In the genomic region with DNA sequence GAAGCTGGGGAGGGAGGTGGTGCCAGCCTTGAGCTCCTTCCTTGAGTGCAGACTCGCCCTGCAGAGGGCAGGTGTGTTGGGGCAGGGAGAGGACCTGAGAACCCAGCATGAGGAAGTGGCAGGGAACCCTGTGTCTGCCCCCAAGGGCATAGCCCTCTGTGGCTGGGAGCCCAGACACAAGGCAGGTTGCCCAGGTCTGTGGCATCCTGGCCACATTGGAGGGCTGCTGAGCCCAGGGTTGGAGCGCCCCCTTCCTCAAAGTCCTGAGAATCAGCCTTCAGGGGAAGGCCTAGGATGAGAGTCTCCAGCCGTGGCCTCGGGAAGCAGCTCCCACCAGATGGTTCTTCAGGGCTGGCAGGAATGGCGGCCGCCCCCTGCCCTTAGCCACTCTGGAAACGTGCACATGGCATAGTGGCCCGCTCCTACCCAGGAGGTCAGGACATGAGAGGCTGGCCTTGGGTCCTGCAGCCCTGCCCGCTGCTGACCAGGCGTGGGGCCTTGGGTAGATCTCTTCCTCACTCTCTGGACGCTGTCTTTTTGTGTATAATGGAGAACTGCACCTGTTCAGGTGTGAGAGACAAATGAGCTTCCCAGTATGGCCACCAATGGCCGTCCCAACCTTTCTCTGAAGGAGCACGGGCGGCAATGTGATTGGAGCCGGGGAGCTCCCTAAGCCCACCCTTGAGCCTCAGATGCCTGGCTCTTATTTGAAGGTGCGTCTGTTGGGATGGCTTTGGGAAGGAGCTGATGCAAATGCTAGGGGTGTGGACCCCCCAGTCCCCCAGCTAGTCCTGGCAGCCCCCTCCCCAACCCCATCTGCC, we compare ENCODE assay signal across 9 cellular contexts. TPM values are rescaled to one million over a fixed set of nuclear protein-coding genes. Genes with fewer than 3 reads are reported as not detected.
DNase-seq lines count a peak whose midpoint lies in the region; ATAC-seq, FAIRE-seq and TF ChIP-seq lines count a peak whose summit lies in the region.
"Had no signal": no experiment of that assay in that cellular context is flagged by ENCODE, and none has a peak within 500 bp of the region (broad histone marks: within the 10 kb centered on the region; RNA-seq: fewer than 3 reads in every experiment).

No MANE protein-coding gene starts in this region.

- DNase-seq in A549 (ENCODE audit: low read depth in 1 of 2, low spot score in 1 of 2) (no peak), GM12864 (ENCODE audit: low read depth) (no peak), RWPE1 (ENCODE audit: low spot score) (no peak), islet precursor cell (peak; percentile 69), BE2C (no peak), NCI-H345 (lab: John Stamatoyannopoulos, UW) (no peak), cerebellum (ENCODE audit: low spot score) (no peak)

- H3K9me3 ChIP-seq in A549 (no peaks in the 10 kb centered on the region), BE2C (no peaks in the 10 kb centered on the region)
- H3K9me3 ChIP-seq: right atrium auricular region had no signal

- H3K4me1 ChIP-seq in A549 (peaks cover 74% of the 10 kb centered on the region), BE2C (no peaks in the 10 kb centered on the region)

- no peaks in the 10 kb centered on the region for H3K27me3 ChIP-seq in BE2C
- H3K27me3 ChIP-seq: right atrium auricular region had no signal

- POLR2A ChIA-PET in A549 (lab: Yijun Ruan, JAX): interaction anchor here (1.0 to 1.7 kb wide), 5 partner anchors 29 to 148 kb away, joined by 3 to 7 read pairs (median 4); a partner anchor contains a TSS
- POLR2A ChIA-PET in RWPE1 (lab: Yijun Ruan, JAX; ENCODE audit: low non-redundant PET): no interaction called here

- FAIRE-seq in A549 (lab: Jason Lieb, UNC): no peak

- TF ChIP-seq POLR2A in A549 (IDR thresholded peaks at IDR 0.05; ENCODE audit: low read length): no peak

- no peak for TF ChIP-seq RAD21 in A549 (conservative IDR thresholded peaks at IDR 0.05 in 1 of 2, IDR thresholded peaks at IDR 0.05 in 1 of 2)

- no peak for TF ChIP-seq EP300 in A549 (IDR thresholded peaks at IDR 0.05)

- CTCF ChIA-PET in A549 (lab: Yijun Ruan, JAX) (interaction anchor here (0.6 to 39.4 kb wide), 20 partner anchors 12 to 661 kb away, joined by 3 to 1607 read pairs (median 4); a partner anchor contains a TSS), RWPE1 (lab: Yijun Ruan, JAX) (interaction anchor here (0.6 to 5.5 kb wide), 5 partner anchors 29 to 165 kb away, joined by 3 to 62 read pairs (median 4); a partner anchor contains a TSS)

- WGBS in A549 (ENCODE audit: missing lambda C conversion rate): 90% methylated on average over 15 of the region's 16 CpGs

- ATAC-seq in A549 (no peak), GM21526 (IDR thresholded peaks at IDR 0.05; ENCODE audit: low FRiP score, unreplicated experiment) (no peak)

- H3K4me2 ChIP-seq in A549: 0 out of 3 replicates have a peak overlapping the region, but pooled peaks have one; percentile 4

- no peaks in the 10 kb centered on the region for H3K36me3 ChIP-seq in BE2C

- H3K27ac ChIP-seq in A549 (peak overlapping the region; percentile 9 to 92; a peak in 5 of 6 replicates), RWPE1 (peak overlapping the region; percentile 99)

- H3K4me3 ChIP-seq in A549: no peak overlapping the region
- no peak overlapping the region for H3K4me3 ChIP-seq in GM12864 (ENCODE audit: low read depth, low read length)
- no peak overlapping the region for H3K4me3 ChIP-seq in BE2C (ENCODE audit: low read depth, low read length)
- H3K4me3 ChIP-seq: right atrium auricular region had no signal

- peak; percentile 24; the same call in 2 of the 3 replicates for TF ChIP-seq CTCF in A549 (IDR thresholded peaks at IDR 0.05)
- TF ChIP-seq CTCF in GM12864 (IDR thresholded peaks at IDR 0.05; ENCODE audit: low read depth, low read length, missing control alignments): peak; percentile 11
- no peak for TF ChIP-seq CTCF in RWPE1 (conservative IDR thresholded peaks at IDR 0.05; ENCODE audit: low read depth)
- TF ChIP-seq CTCF in BE2C (IDR thresholded peaks at IDR 0.05; ENCODE audit: low read depth, low read length): no peak

TF ChIP-seq in A549, 52 proteins besides CTCF, POLR2A, EP300 and RAD21:
- TF ChIP-seq KDM1A (IDR thresholded peaks at IDR 0.05; ENCODE audit: low read depth) (no peak), SREBF2 (IDR thresholded peaks at IDR 0.05) (no peak), EHF (CRISPR knock-in tag; IDR thresholded peaks at IDR 0.05) (no peak), TFCP2L1 (CRISPR knock-in tag; IDR thresholded peaks at IDR 0.05) (no peak)
- TF ChIP-seq, protein P1, sequence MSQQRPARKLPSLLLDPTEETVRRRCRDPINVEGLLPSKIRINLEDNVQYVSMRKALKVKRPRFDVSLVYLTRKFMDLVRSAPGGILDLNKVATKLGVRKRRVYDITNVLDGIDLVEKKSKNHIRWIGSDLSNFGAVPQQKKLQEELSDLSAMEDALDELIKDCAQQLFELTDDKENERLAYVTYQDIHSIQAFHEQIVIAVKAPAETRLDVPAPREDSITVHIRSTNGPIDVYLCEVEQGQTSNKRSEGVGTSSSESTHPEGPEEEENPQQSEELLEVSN (IDR thresholded peaks at IDR 0.05; ENCODE audit: borderline replicate concordance, low read depth): no peak

RNA-seq across cellular contexts. Expression of a gene that starts 4.5 kb away (rescaled TPM):
- polyA plus RNA-seq in A549 (2011; rRNA removed) (0.35 and 0.50 TPM in 2 replicates), A549 (2017; fragmentation: RNase III; extraction: RNeasy Plus Mini Kit Qiagen cat#74134 plus additional on column Dnase treatment) (1.0 to 1.1 TPM (median 1.0 TPM) in 3 replicates)
- polyA plus RNA-seq in A549 (2012; cell fraction: cytosol; rRNA removed): 0.26 and 0.49 TPM in 2 replicates
- 1.3 and 1.8 TPM in 2 replicates for polyA plus RNA-seq in A549 (2012; cell fraction: nucleus; rRNA removed)
- 0.45 and 1.0 TPM in 2 replicates for polyA minus RNA-seq in A549 (2011; rRNA and poly(A)+ RNA removed)
- polyA plus RNA-seq in BE2C (2012; ENCODE audit: insufficient read depth, insufficient read length, low read depth): 0.39 TPM
- total RNA-seq in cerebellum: 1.4 TPM

RNA-seq across cellular contexts. Expression of a gene that starts 29.4 kb away (rescaled TPM):
- polyA plus RNA-seq in A549 (2011; rRNA removed) (25.9 and 27.7 TPM in 2 replicates), A549 (2017; fragmentation: RNase III; extraction: RNeasy Plus Mini Kit Qiagen cat#74134 plus additional on column Dnase treatment) (37.8 to 52.4 TPM (median 43.4 TPM) in 3 replicates)
- polyA plus RNA-seq in A549 (2012; cell fraction: cytosol; rRNA removed): 96.0 and 103 TPM in 2 replicates
- 153 and 200 TPM in 2 replicates for polyA plus RNA-seq in A549 (2012; cell fraction: nucleus; rRNA removed)
- 65.8 and 67.3 TPM in 2 replicates for polyA minus RNA-seq in A549 (2011; rRNA and poly(A)+ RNA removed)
- 73.8 TPM for polyA plus RNA-seq in BE2C (2012; ENCODE audit: insufficient read depth, insufficient read length, low read depth)
- total RNA-seq in cerebellum: 34.0 TPM

RNA-seq across cellular contexts. Expression of a gene that starts 38.6 kb away (rescaled TPM):
- polyA plus RNA-seq in A549 (2011; rRNA removed): 17.0 and 18.5 TPM in 2 replicates
- 50.1 and 64.4 TPM in 2 replicates for polyA plus RNA-seq in A549 (2012; cell fraction: cytosol; rRNA removed)
- 94.3 and 126 TPM in 2 replicates for polyA plus RNA-seq in A549 (2012; cell fraction: nucleus; rRNA removed)
- 30.2 to 35.5 TPM (median 34.7 TPM) in 3 replicates for polyA plus RNA-seq in A549 (2017; fragmentation: RNase III; extraction: RNeasy Plus Mini Kit Qiagen cat#74134 plus additional on column Dnase treatment)
- 13.9 and 14.7 TPM in 2 replicates for polyA minus RNA-seq in A549 (2011; rRNA and poly(A)+ RNA removed)
- polyA plus RNA-seq in BE2C (2012; ENCODE audit: insufficient read depth, insufficient read length, low read depth): 45.7 TPM
- total RNA-seq in cerebellum: 13.2 TPM

RNA-seq across cellular contexts. Expression of a gene that starts 46.0 kb away (rescaled TPM):
- polyA plus RNA-seq in A549 (2011; rRNA removed): 9.4 and 10.2 TPM in 2 replicates
- 13.1 and 13.5 TPM in 2 replicates for polyA plus RNA-seq in A549 (2012; cell fraction: cytosol; rRNA removed)
- polyA plus RNA-seq in A549 (2012; cell fraction: nucleus; rRNA removed): 25.7 and 33.8 TPM in 2 replicates
- 8.4 to 10.6 TPM (median 9.9 TPM) in 3 replicates for polyA plus RNA-seq in A549 (2017; fragmentation: RNase III; extraction: RNeasy Plus Mini Kit Qiagen cat#74134 plus additional on column Dnase treatment)
- polyA minus RNA-seq in A549 (2011; rRNA and poly(A)+ RNA removed): 11.3 and 17.7 TPM in 2 replicates
- polyA plus RNA-seq in BE2C (2012; ENCODE audit: insufficient read depth, insufficient read length, low read depth): 12.6 TPM
- 10.1 TPM for total RNA-seq in cerebellum

Comparison
In these comparisons a context has a peak if more than half of its experiments do, and no peak if none do; other contexts are left out.
1. CTCF ChIP-seq: peak in A549 (single experiment) and GM12864 (single experiment); none in RWPE1 (single experiment) and BE2C (single experiment).